19 cellular contexts compared by ENCODE assay signal in the genomic region with DNA sequence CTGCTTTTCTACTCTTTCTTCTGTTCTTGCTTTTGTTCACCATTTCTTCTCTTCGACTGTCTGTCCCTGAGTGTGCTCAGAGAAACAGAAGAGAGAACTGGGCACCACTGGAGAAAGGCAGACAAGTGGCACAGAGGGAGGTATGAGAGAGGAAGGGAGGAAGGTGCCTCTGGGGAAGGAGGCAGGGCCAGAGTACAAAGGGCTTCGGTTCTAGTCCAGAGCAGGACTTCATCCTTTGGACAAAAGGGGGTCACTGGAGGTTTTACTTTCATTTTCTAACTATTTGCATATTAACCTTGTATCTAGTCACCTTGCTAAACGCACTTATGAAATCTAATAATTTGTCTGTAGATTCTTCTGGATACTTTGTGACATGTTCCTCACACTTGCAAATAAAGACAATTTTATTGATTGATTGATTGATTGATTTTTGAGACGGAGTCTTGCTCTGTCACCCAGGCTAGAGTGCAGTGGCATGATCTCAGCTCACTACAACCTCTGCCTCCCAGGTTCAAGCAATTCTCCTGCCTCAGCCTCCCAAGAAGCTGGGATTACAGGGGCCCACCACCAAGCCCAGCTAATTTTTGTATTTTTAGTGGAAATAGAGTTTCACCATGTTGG. TPM values are rescaled to one million over a fixed set of nuclear protein-coding genes. Genes with fewer than 3 reads are reported as not detected.
A peak's percentile ranks its signal among the peaks of the same experiment; 100 is the strongest.
DNase-seq lines count a peak whose midpoint lies in the region; ATAC-seq and TF ChIP-seq lines count a peak whose summit lies in the region.
"Had no signal": no experiment of that assay in that cellular context is flagged by ENCODE, and none has a peak within 500 bp of the region (broad histone marks: within the 10 kb centered on the region; RNA-seq: fewer than 3 reads in every experiment).

No MANE protein-coding gene starts in this region.

- H3K4me1 ChIP-seq in OCI-LY3 (ENCODE audit: low read length) (peaks cover 18% of the 10 kb centered on the region), stomach (peaks cover 0 to 15% (median 4%) of the 10 kb centered on the region in 4 donors)

- no peak for DNase-seq in activated CD4-positive, alpha-beta memory T cell treated with anti-CD3 and anti-CD28 coated beads, Interleukin-2, amount 10 ng/mL, durations not matched to agents 7 days and 5 days
- no peak for DNase-seq in activated CD4-positive, alpha-beta memory T cell treated with anti-CD3 and anti-CD28 coated beads for 36 hours
- DNase-seq in stomach (no peak), NCI-H2227 (lab: John Stamatoyannopoulos, UW; ENCODE audit: unreplicated experiment) (no peak)
- DNase-seq: activated CD4-positive, alpha-beta T cell treated with anti-CD3 and anti-CD28 coated beads for 36 hours; left ventricle myocardium superior; NCI-H2107; NCI-H774 had no signal

- CTCF ChIA-PET in activated CD4-positive, alpha-beta memory T cell treated with anti-CD3 and anti-CD28 coated beads, Interleukin-2, amount 10 ng/mL, durations not matched to agents 7 days and 5 days (lab: Charles Lee), result interaction anchor here (1.5 kb wide), 1 partner anchor 19 kb away, joined by 4 read pairs; no protein-coding TSS in a partner anchor
- CTCF ChIA-PET in activated CD4-positive, alpha-beta memory T cell treated with anti-CD3 and anti-CD28 coated beads for 36 hours (lab: Charles Lee), result interaction anchor here (0.6 to 1.0 kb wide), 2 partner anchors 15 to 81 kb away, joined by 3 to 4 read pairs; no protein-coding TSS in a partner anchor

- H3K36me3 ChIP-seq in OCI-LY3 (replicated peaks; ENCODE audit: low read depth, low read length) (no peaks in the 10 kb centered on the region), stomach (peaks cover 19 to 96% (median 74%) of the 10 kb centered on the region in 4 donors)

- H3K36me3 Mint-ChIP-seq in activated CD4-positive, alpha-beta memory T cell treated with anti-CD3 and anti-CD28 coated beads, Interleukin-2, amount 10 ng/mL, durations not matched to agents 7 days and 5 days (ENCODE audit: low read depth), result no peaks in the 10 kb centered on the region
- H3K36me3 Mint-ChIP-seq in activated CD4-positive, alpha-beta memory T cell treated with anti-CD3 and anti-CD28 coated beads for 36 hours, result no peaks in the 10 kb centered on the region
- H3K36me3 Mint-ChIP-seq in stimulated activated memory B cell treated with anti-CD40 and anti-IgM and Interleukin-4, amounts not matched to agents 10 μg/mL and 1 μg/mL and 100 μg/mL, for 72 hours, result no peaks in the 10 kb centered on the region
- H3K36me3 Mint-ChIP-seq: activated naive CD4-positive, alpha-beta T cell treated with anti-CD3 and anti-CD28 coated beads, Interleukin-2, amount 50 U/mL, for 24 hours; brain had no signal

- no peaks in the 10 kb centered on the region for H3K9me3 ChIP-seq in OCI-LY3 (ENCODE audit: insufficient read depth, low read length)
- no peaks in the 10 kb centered on the region for H3K9me3 ChIP-seq in stomach
- H3K9me3 ChIP-seq: A549, tibial nerve had no signal

- no peak for TF ChIP-seq CTCF in OCI-LY3 (IDR thresholded peaks at IDR 0.05; ENCODE audit: low read depth, low read length)
- no peak for TF ChIP-seq CTCF in stomach (IDR thresholded peaks at IDR 0.05)

- WGBS in stomach, 5 donors, result 67 to 85% (median 69%) methylated on average over 4 of the region's 4 CpGs

- H3K9ac ChIP-seq in OCI-LY3 (ENCODE audit: low read length), result no peak overlapping the region

- no peak for ATAC-seq in stimulated activated memory B cell treated with anti-CD40 and anti-IgM and Interleukin-4, amounts not matched to agents 10 μg/mL and 1 μg/mL and 100 μg/mL, for 72 hours
- ATAC-seq in GM19395 (IDR thresholded peaks at IDR 0.05; ENCODE audit: unreplicated experiment), result no peak
- ATAC-seq: A549; activated CD4-positive, alpha-beta T cell treated with anti-CD3 and anti-CD28 coated beads for 36 hours; HCT116; left ventricle myocardium superior; Right ventricle myocardium inferior had no signal

- no peaks in the 10 kb centered on the region for H3K27me3 Mint-ChIP-seq in activated CD4-positive, alpha-beta memory T cell treated with anti-CD3 and anti-CD28 coated beads, Interleukin-2, amount 10 ng/mL, durations not matched to agents 7 days and 5 days
- H3K27me3 Mint-ChIP-seq in activated CD4-positive, alpha-beta memory T cell treated with anti-CD3 and anti-CD28 coated beads for 36 hours, result no peaks in the 10 kb centered on the region
- H3K27me3 Mint-ChIP-seq in stimulated activated memory B cell treated with anti-CD40 and anti-IgM and Interleukin-4, amounts not matched to agents 10 μg/mL and 1 μg/mL and 100 μg/mL, for 72 hours, result no peaks in the 10 kb centered on the region
- H3K27me3 Mint-ChIP-seq: activated CD4-positive, alpha-beta T cell treated with anti-CD3 and anti-CD28 coated beads for 36 hours; activated naive CD4-positive, alpha-beta T cell treated with anti-CD3 and anti-CD28 coated beads, Interleukin-2, amount 50 U/mL, for 24 hours had no signal

- peak overlapping the region; percentile 28; the same call in 1 of the 2 replicates for H3K4me2 ChIP-seq in OCI-LY3 (ENCODE audit: low read length)
- H3K4me2 ChIP-seq: A549 had no signal

- H3K27ac ChIP-seq in OCI-LY3 (ENCODE audit: low read length) (no peak overlapping the region), cingulate gyrus (ENCODE audit: low read depth, low read length) (peak overlapping the region; percentile 19), stomach (peak overlapping the region in 1 of 5 donors; percentile 32)
- H3K27ac ChIP-seq: skin epidermis had no signal

- H2AFZ ChIP-seq in OCI-LY3 (ENCODE audit: low read depth, low read length), result no peak overlapping the region; the same call in 1 of the 2 replicates

- POLR2A ChIA-PET in activated CD4-positive, alpha-beta memory T cell treated with anti-CD3 and anti-CD28 coated beads, Interleukin-2, amount 10 ng/mL, durations not matched to agents 7 days and 5 days (lab: Charles Lee), result no interaction called here
- POLR2A ChIA-PET in activated CD4-positive, alpha-beta memory T cell treated with anti-CD3 and anti-CD28 coated beads for 36 hours (lab: Charles Lee), result no interaction called here

- TF ChIP-seq POLR2A in stomach (IDR thresholded peaks at IDR 0.05), result no peak

- no peaks in the 10 kb centered on the region for H3K27me3 ChIP-seq in OCI-LY3 (ENCODE audit: low read depth, low read length)
- peaks cover 0 to 6% (median 0%) of the 10 kb centered on the region in 3 donors for H3K27me3 ChIP-seq in stomach
- H3K27me3 ChIP-seq: tibial nerve had no signal

- H3K4me3 ChIP-seq in OCI-LY3 (ENCODE audit: low read length) (no peak overlapping the region), stomach (no peak overlapping the region)
- H3K4me3 ChIP-seq: A549, skin epidermis, tibial nerve had no signal

- H4K20me1 ChIP-seq in OCI-LY3 (ENCODE audit: insufficient read depth, low read length), result no peaks in the 10 kb centered on the region

- no peak for TF ChIP-seq EP300 in stomach (IDR thresholded peaks at IDR 0.05)

- H3K27ac Mint-ChIP-seq in activated CD4-positive, alpha-beta memory T cell treated with anti-CD3 and anti-CD28 coated beads, Interleukin-2, amount 10 ng/mL, durations not matched to agents 7 days and 5 days, result peak overlapping the region; percentile 11
- H3K27ac Mint-ChIP-seq in activated CD4-positive, alpha-beta memory T cell treated with anti-CD3 and anti-CD28 coated beads for 36 hours, result no peak overlapping the region
- H3K27ac Mint-ChIP-seq in stimulated activated memory B cell treated with anti-CD40 and anti-IgM and Interleukin-4, amounts not matched to agents 10 μg/mL and 1 μg/mL and 100 μg/mL, for 72 hours, result peak overlapping the region; percentile 45
- H3K27ac Mint-ChIP-seq: activated CD4-positive, alpha-beta T cell treated with anti-CD3 and anti-CD28 coated beads for 36 hours; activated naive CD4-positive, alpha-beta T cell treated with anti-CD3 and anti-CD28 coated beads, Interleukin-2, amount 50 U/mL, for 24 hours had no signal

- H3K9me3 Mint-ChIP-seq in activated CD4-positive, alpha-beta memory T cell treated with anti-CD3 and anti-CD28 coated beads, Interleukin-2, amount 10 ng/mL, durations not matched to agents 7 days and 5 days, result no peaks in the 10 kb centered on the region
- no peaks in the 10 kb centered on the region for H3K9me3 Mint-ChIP-seq in activated CD4-positive, alpha-beta memory T cell treated with anti-CD3 and anti-CD28 coated beads for 36 hours
- H3K9me3 Mint-ChIP-seq in stimulated activated memory B cell treated with anti-CD40 and anti-IgM and Interleukin-4, amounts not matched to agents 10 μg/mL and 1 μg/mL and 100 μg/mL, for 72 hours, result no peaks in the 10 kb centered on the region
- H3K9me3 Mint-ChIP-seq: activated naive CD4-positive, alpha-beta T cell treated with anti-CD3 and anti-CD28 coated beads, Interleukin-2, amount 50 U/mL, for 24 hours; brain had no signal

- H3K4me3 Mint-ChIP-seq in activated CD4-positive, alpha-beta memory T cell treated with anti-CD3 and anti-CD28 coated beads, Interleukin-2, amount 10 ng/mL, durations not matched to agents 7 days and 5 days, result no peak overlapping the region
- H3K4me3 Mint-ChIP-seq in activated CD4-positive, alpha-beta memory T cell treated with anti-CD3 and anti-CD28 coated beads for 36 hours, result no peak overlapping the region
- H3K4me3 Mint-ChIP-seq in stimulated activated memory B cell treated with anti-CD40 and anti-IgM and Interleukin-4, amounts not matched to agents 10 μg/mL and 1 μg/mL and 100 μg/mL, for 72 hours, result no peak overlapping the region
- H3K4me3 Mint-ChIP-seq: activated CD4-positive, alpha-beta T cell treated with anti-CD3 and anti-CD28 coated beads for 36 hours; activated naive CD4-positive, alpha-beta T cell treated with anti-CD3 and anti-CD28 coated beads, Interleukin-2, amount 50 U/mL, for 24 hours; brain had no signal

- peaks cover 11% of the 10 kb centered on the region for H3K4me1 Mint-ChIP-seq in activated CD4-positive, alpha-beta memory T cell treated with anti-CD3 and anti-CD28 coated beads, Interleukin-2, amount 10 ng/mL, durations not matched to agents 7 days and 5 days
- peaks cover 5% of the 10 kb centered on the region for H3K4me1 Mint-ChIP-seq in activated CD4-positive, alpha-beta memory T cell treated with anti-CD3 and anti-CD28 coated beads for 36 hours (ENCODE audit: low read depth)
- H3K4me1 Mint-ChIP-seq in stimulated activated memory B cell treated with anti-CD40 and anti-IgM and Interleukin-4, amounts not matched to agents 10 μg/mL and 1 μg/mL and 100 μg/mL, for 72 hours, result peaks cover 19% of the 10 kb centered on the region

- H3K79me2 ChIP-seq in OCI-LY3 (ENCODE audit: low read length), result no peaks in the 10 kb centered on the region

- intact Hi-C loops in activated CD4-positive, alpha-beta memory T cell treated with anti-CD3 and anti-CD28 coated beads for 36 hours (cut with micrococcal nuclease), result no loop called here
- intact Hi-C loops in stomach (cut with DNase I; ENCODE audit: low total_unique reads), result no loop called here

RNA-seq across cellular contexts. Expression of a gene that starts 13.5 kb away (rescaled TPM):
- total RNA-seq in activated CD4-positive, alpha-beta memory T cell treated with anti-CD3 and anti-CD28 coated beads, Interleukin-2, amount 10 ng/mL, durations not matched to agents 7 days and 5 days, result under 1 TPM; 0.43 to 0.68 TPM
- total RNA-seq in activated CD4-positive, alpha-beta memory T cell treated with anti-CD3 and anti-CD28 coated beads for 36 hours, result 1 to 10 TPM in 1 of 2 experiments, under 1 TPM in 1; 0.67 to 1.1 TPM
- 100 to 1,000 TPM in 4 of 5 donors, 10 to 100 TPM in 1; 66.8 to 137 (median 132) TPM for total RNA-seq in stomach
- 10 to 100 TPM; 33.6 to 66.1 (median 60.3) TPM for polyA plus RNA-seq in stomach

RNA-seq across cellular contexts. Expression of a gene that starts 30.2 kb away (rescaled TPM):
- 10 to 100 TPM; 40.0 to 40.6 TPM for total RNA-seq in activated CD4-positive, alpha-beta memory T cell treated with anti-CD3 and anti-CD28 coated beads, Interleukin-2, amount 10 ng/mL, durations not matched to agents 7 days and 5 days
- total RNA-seq in activated CD4-positive, alpha-beta memory T cell treated with anti-CD3 and anti-CD28 coated beads for 36 hours, result 10 to 100 TPM; 69.3 to 69.7 TPM
- 10 to 100 TPM in 4 of 5 donors, 1 to 10 TPM in 1; 7.6 to 57.1 (median 27.5) TPM for total RNA-seq in stomach
- polyA plus RNA-seq in stomach, result 10 to 100 TPM; 32.7 to 41.0 (median 40.6) TPM

RNA-seq across cellular contexts. Expression of a gene that starts 49.8 kb away (rescaled TPM):
- 10 to 100 TPM; 26.1 TPM for total RNA-seq in activated CD4-positive, alpha-beta memory T cell treated with anti-CD3 and anti-CD28 coated beads, Interleukin-2, amount 10 ng/mL, durations not matched to agents 7 days and 5 days
- 10 to 100 TPM; 21.8 to 24.7 TPM for total RNA-seq in activated CD4-positive, alpha-beta memory T cell treated with anti-CD3 and anti-CD28 coated beads for 36 hours
- 100 to 1,000 TPM in 1 of 5 donors, 10 to 100 TPM in 3, 1 to 10 TPM in 1; 3.5 to 102 (median 33.0) TPM for total RNA-seq in stomach
- polyA plus RNA-seq in stomach, result 10 to 100 TPM; 13.5 to 17.3 (median 15.1) TPM

Comparison
In these comparisons a context has a peak if more than half of its experiments do, and no peak if none do; other contexts are left out.
1. RNA of a gene that starts 13.5 kb away (total RNA-seq): 66.8 to 137 TPM in stomach; 0.67 to 1.1 TPM in activated CD4-positive, alpha-beta memory T cell treated with anti-CD3 and anti-CD28 coated beads for 36 hours and 0.43 to 0.68 TPM in activated CD4-positive, alpha-beta memory T cell treated with anti-CD3 and anti-CD28 coated beads, Interleukin-2, amount 10 ng/mL, durations not matched to agents 7 days and 5 days; every median in the first group is over 10 times any median in the second.